Comparison of ENCODE assay signal across 9 cellular contexts in the genomic region with DNA sequence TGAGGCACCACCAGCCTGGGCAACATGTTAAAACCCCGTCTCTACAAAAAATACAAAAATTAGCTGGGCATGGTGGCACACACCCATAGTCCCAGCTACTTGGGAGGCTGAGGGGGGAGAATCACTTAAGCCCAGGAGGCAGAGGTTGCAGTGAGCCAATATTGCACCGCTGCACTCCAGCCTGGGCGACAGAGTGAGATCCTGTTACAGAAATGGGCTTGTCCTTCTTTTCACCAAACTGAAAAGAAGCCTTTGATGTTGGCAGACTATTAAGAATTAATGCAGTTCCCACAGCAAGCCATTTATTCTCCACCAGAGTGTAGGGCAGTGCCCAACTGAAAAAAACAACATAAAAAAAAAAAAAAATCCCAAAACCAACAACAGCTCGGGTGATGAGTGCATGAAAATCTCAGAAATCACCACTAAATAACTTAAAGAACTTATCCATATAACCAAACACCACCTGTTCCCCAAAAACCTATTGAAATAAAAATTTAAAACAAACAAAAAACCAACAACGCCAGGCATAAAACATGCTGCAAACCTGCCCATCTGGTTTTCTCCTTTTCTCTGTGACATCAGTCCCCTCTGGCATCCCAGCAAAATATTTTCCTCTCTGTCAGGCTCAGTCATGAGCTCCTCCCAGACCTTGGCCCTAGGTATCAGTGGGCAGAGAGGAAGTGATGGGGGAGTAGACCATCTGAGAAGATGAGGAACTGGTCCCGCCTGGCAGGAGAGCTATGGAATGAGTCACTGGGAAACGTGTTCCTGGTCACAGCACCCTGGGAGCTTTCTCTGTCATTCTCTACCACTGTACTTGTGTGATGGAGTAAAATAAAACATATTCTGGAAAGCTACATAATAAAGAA. TPM values are rescaled to one million over a fixed set of nuclear protein-coding genes. Genes with fewer than 3 reads are reported as not detected.
DNase-seq lines count a peak whose midpoint lies in the region; ATAC-seq and TF ChIP-seq lines count a peak whose summit lies in the region.
"Had no signal": no experiment of that assay in that cellular context is flagged by ENCODE, and none has a peak within 500 bp of the region (broad histone marks: within the 10 kb centered on the region; RNA-seq: fewer than 3 reads in every experiment).

No MANE protein-coding gene starts in this region.

- no peak overlapping the region for H3K4me2 ChIP-seq in neural progenitor cell

- no peaks in the 10 kb centered on the region for H4K20me1 ChIP-seq in neural progenitor cell (ENCODE audit: low read depth)

- intact Hi-C loops in colonic mucosa (cut with DNase I), result no loop called here

- peaks cover 2% of the 10 kb centered on the region for H3K36me3 Mint-ChIP-seq in neural progenitor cell

- H3K27me3 Mint-ChIP-seq in neural progenitor cell (ENCODE audit: insufficient read depth, low read depth), result peaks cover 3% of the 10 kb centered on the region

- H3K27ac Mint-ChIP-seq in neural progenitor cell, result peak overlapping the region; percentile 7

- H3K4me3 ChIP-seq in colonic mucosa (no peak overlapping the region), neural progenitor cell (no peak overlapping the region)
- H3K4me3 ChIP-seq: cardiac muscle cell had no signal

- DNase-seq in EL, result peak; percentile 93
- DNase-seq in NCI-H69 (lab: John Stamatoyannopoulos, UW), result peak; percentile 37
- DNase-seq in colonic mucosa, result peak; percentile 38
- no peak for DNase-seq in neural progenitor cell (ENCODE audit: low spot score)
- DNase-seq in NCI-H2171 (lab: John Stamatoyannopoulos, UW), result no peak
- DNase-seq in NCI-H774 (lab: John Stamatoyannopoulos, UW), result no peak
- DNase-seq in SHP77 (lab: John Stamatoyannopoulos, UW), result no peak

- peaks cover 17% of the 10 kb centered on the region for H3F3A ChIP-seq in neural progenitor cell (ENCODE audit: low read depth)

- no peak for ATAC-seq in GM21390 (IDR thresholded peaks at IDR 0.05; ENCODE audit: unreplicated experiment)

- H3K4me3 Mint-ChIP-seq in neural progenitor cell, result no peak overlapping the region

- H3K27me3 ChIP-seq in colonic mucosa, result no peaks in the 10 kb centered on the region
- H3K27me3 ChIP-seq in neural progenitor cell, result no peaks in the 10 kb centered on the region
- H3K27me3 ChIP-seq: cardiac muscle cell had no signal

- H3K9me3 ChIP-seq in colonic mucosa (no peaks in the 10 kb centered on the region), neural progenitor cell (ENCODE audit: low read depth) (no peaks in the 10 kb centered on the region)

- H3K27ac ChIP-seq in colonic mucosa (no peak overlapping the region), neural progenitor cell (no peak overlapping the region)
- H3K27ac ChIP-seq: cardiac muscle cell had no signal

- H3K4me1 ChIP-seq in colonic mucosa (peaks cover 3% of the 10 kb centered on the region), neural progenitor cell (peaks cover 4% of the 10 kb centered on the region)

- H3K9me3 Mint-ChIP-seq in neural progenitor cell, result no peaks in the 10 kb centered on the region

- TF ChIP-seq CTCF in colonic mucosa (IDR thresholded peaks at IDR 0.05) (no peak), neural progenitor cell (IDR thresholded peaks at IDR 0.05) (no peak)

- H3K4me1 Mint-ChIP-seq in neural progenitor cell, result peaks cover 33% of the 10 kb centered on the region

- no peak overlapping the region for H2AFZ ChIP-seq in neural progenitor cell (replicated peaks)

- no peak overlapping the region for H3K9ac ChIP-seq in colonic mucosa (ENCODE audit: low read depth in 2 of 2, low read length in 2 of 2)
- no peak overlapping the region for H3K9ac ChIP-seq in neural progenitor cell

- peaks cover 22% of the 10 kb centered on the region for H3K79me2 ChIP-seq in neural progenitor cell (ENCODE audit: low read depth)

- H3K36me3 ChIP-seq in colonic mucosa, result no peaks in the 10 kb centered on the region
- H3K36me3 ChIP-seq in neural progenitor cell, result no peaks in the 10 kb centered on the region
- H3K36me3 ChIP-seq: cardiac muscle cell had no signal

RNA-seq across cellular contexts. Expression of a gene that starts 4.8 kb away (rescaled TPM):
- 100 to 1,000 TPM; 169 to 216 TPM for total RNA-seq in colonic mucosa
- total RNA-seq in neural progenitor cell (ENCODE audit: low replicate concordance), result 257 and 273 TPM in 2 replicates

RNA-seq across cellular contexts. Expression of a gene that starts 21.6 kb away (rescaled TPM):
- total RNA-seq in colonic mucosa, result 100 to 1,000 TPM; 359 to 463 TPM
- 284 and 355 TPM in 2 replicates for total RNA-seq in neural progenitor cell (ENCODE audit: low replicate concordance)

RNA-seq across cellular contexts. Expression of a gene that starts 28.1 kb away (rescaled TPM):
- 10 to 100 TPM; 34.1 to 43.3 TPM for total RNA-seq in colonic mucosa
- 21.9 and 29.1 TPM in 2 replicates for total RNA-seq in neural progenitor cell (ENCODE audit: low replicate concordance)

RNA-seq across cellular contexts. Expression of a gene that starts 28.1 kb away (rescaled TPM):
- total RNA-seq in colonic mucosa (10 to 100 TPM; 20.4 to 27.8 TPM), neural progenitor cell (ENCODE audit: low replicate concordance) (47.2 and 72.1 TPM in 2 replicates)

RNA-seq across cellular contexts. Expression of a gene that starts 36.4 kb away (rescaled TPM):
- total RNA-seq in colonic mucosa (1,000 to 10,000 TPM in 1 of 2 donors, 100 to 1,000 TPM in 1; 887 to 1,081 TPM), neural progenitor cell (ENCODE audit: low replicate concordance) (296 and 432 TPM in 2 replicates)

Comparison
In these comparisons a context has a peak if more than half of its experiments do, and no peak if none do; other contexts are left out.
1. DNase-seq: peak in EL (single experiment), NCI-H69 (single experiment) and colonic mucosa (single experiment); none in neural progenitor cell (single experiment), NCI-H2171 (single experiment), NCI-H774 (single experiment) and SHP77 (0 of 2).